Comparison of ENCODE assay signal across 8 cellular contexts in the genomic region with DNA sequence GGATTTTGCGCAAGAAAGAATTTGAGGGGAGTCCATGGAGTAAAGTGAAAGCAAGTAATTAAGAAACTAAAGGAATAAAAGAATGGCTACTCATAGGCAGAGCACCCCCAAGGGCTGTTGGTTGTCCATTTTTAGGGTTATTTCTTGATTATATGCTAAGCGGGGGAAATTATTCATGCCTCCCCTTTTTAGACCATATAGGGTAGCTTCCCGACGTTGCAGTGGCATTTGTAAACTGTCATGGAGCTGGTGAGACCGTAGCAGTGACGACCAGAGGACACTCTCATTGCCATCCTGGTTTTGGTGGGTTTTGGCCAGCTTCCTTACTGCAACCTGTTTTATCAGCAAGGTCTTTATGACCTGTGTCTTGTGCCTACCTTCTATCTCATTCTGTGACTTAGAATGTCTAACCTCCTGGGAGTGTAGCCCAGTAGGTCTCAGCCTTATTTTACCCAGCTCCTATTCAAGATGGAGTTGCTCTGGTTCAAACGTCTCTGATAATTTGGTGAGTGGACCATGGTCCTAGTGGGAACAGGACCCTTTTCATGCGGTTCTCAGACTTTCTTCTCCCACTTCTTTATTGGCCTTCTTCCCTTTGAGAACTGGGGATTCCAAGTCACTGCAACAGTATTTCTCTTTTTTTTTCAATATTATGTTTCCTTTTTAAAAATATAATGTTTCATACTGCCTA. TPM values are rescaled to one million over a fixed set of nuclear protein-coding genes. Genes with fewer than 3 reads are reported as not detected.
DNase-seq lines count a peak whose midpoint lies in the region; ATAC-seq, FAIRE-seq and TF ChIP-seq lines count a peak whose summit lies in the region.

No MANE protein-coding gene starts in this region.

- no peak for TF ChIP-seq EP300 in sigmoid colon (IDR thresholded peaks at IDR 0.05)

- H3K27ac Mint-ChIP-seq in endothelial cell (ENCODE audit: unreplicated experiment), result peak overlapping the region; percentile 96

- no peak for DNase-seq in GM06990 (ENCODE audit: extremely low read depth, insufficient read length)
- peak; percentile 4 for DNase-seq in RPMI7951 (ENCODE audit: low read depth)
- DNase-seq in endothelial cell (ENCODE audit: low spot score), result no peak
- DNase-seq in sigmoid colon, result no peak
- no peak for DNase-seq in D721Med (ENCODE audit: insufficient read length, low spot score)
- DNase-seq in SW 1271 (lab: John Stamatoyannopoulos, UW), result no peak
- no peak for DNase-seq in left colon

- intact Hi-C loops in sigmoid colon (cut with DNase I), result loop anchor here (2.0 to 10.0 kb wide), 3 partner anchors 57 to 194 kb away; a partner anchor contains a TSS
- intact Hi-C loops in left colon (cut with DNase I, micrococcal nuclease), result no loop called here

- peaks cover 0 to 21% (median 18%) of the 10 kb centered on the region in 4 donors for H3K4me1 ChIP-seq in sigmoid colon

- WGBS in sigmoid colon, 2 donors, result 83 to 87% methylated on average over 8 of the region's 8 CpGs

- no peaks in the 10 kb centered on the region for H3K9me3 ChIP-seq in sigmoid colon

- TF ChIP-seq POLR2A in sigmoid colon (IDR thresholded peaks at IDR 0.05), result no peak

- no peak for ATAC-seq in GM21390 (IDR thresholded peaks at IDR 0.05; ENCODE audit: unreplicated experiment)
- no peak for ATAC-seq in left colon

- H3K36me3 ChIP-seq in GM06990 (ENCODE audit: control insufficient read depth, insufficient read depth, low read length) (no peaks in the 10 kb centered on the region), sigmoid colon (no peaks in the 10 kb centered on the region)

- H3K27me3 Mint-ChIP-seq in endothelial cell (ENCODE audit: unreplicated experiment), result peaks cover 14% of the 10 kb centered on the region

- H3K27me3 ChIP-seq in GM06990 (replicated peaks; ENCODE audit: control insufficient read depth, insufficient read depth, low read length), result no peaks in the 10 kb centered on the region
- H3K27me3 ChIP-seq in sigmoid colon, result no peaks in the 10 kb centered on the region

- peak overlapping the region in 3 of 4 donors; percentile 93 to 100 (median 96) for H3K27ac ChIP-seq in sigmoid colon

- H3K4me1 Mint-ChIP-seq in endothelial cell (ENCODE audit: unreplicated experiment), result peaks cover 19% of the 10 kb centered on the region

- H3K4me3 ChIP-seq in GM06990 (replicated peaks; ENCODE audit: low read depth, low read length) (peak overlapping the region; percentile 86; the same call in 1 of the 2 replicates), sigmoid colon (peak overlapping the region in 1 of 4 donors; percentile 69)

- H3K36me3 Mint-ChIP-seq in endothelial cell (ENCODE audit: low read depth, unreplicated experiment), result peaks cover 9% of the 10 kb centered on the region

- TF ChIP-seq CTCF in GM06990 (IDR thresholded peaks at IDR 0.05; ENCODE audit: insufficient read depth, low read length, poor library complexity, severe bottlenecking) (no peak), endothelial cell (IDR thresholded peaks at IDR 0.05; ENCODE audit: unreplicated experiment) (no peak), sigmoid colon (IDR thresholded peaks at IDR 0.05) (no peak), D721Med (IDR thresholded peaks at IDR 0.05; ENCODE audit: insufficient read depth, missing control alignments) (no peak)

- no peaks in the 10 kb centered on the region for H3K9me3 Mint-ChIP-seq in endothelial cell (ENCODE audit: unreplicated experiment)

- H3K4me3 Mint-ChIP-seq in endothelial cell (ENCODE audit: unreplicated experiment), result peak overlapping the region; percentile 99

- no peak for FAIRE-seq in D721Med (lab: Jason Lieb, UNC)

RNA-seq across cellular contexts. Expression of a gene that starts 1.3 kb away (rescaled TPM):
- 29.9 and 32.7 TPM in 2 replicates for total RNA-seq in RPMI7951 (2014; rRNA removed; shearing (Covaris generic))
- total RNA-seq in endothelial cell (ENCODE audit: unreplicated experiment) (36.4 TPM), sigmoid colon (10 to 100 TPM; 25.3 to 35.5 (median 30.0) TPM), left colon (100 to 1,000 TPM; 112 to 120 TPM)
- 10 to 100 TPM in 2 of 3 donors, 1 to 10 TPM in 1; 8.4 to 29.6 (median 10.6) TPM for polyA plus RNA-seq in sigmoid colon
